Comparison of ENCODE assay signal across 16 cellular contexts in the genomic region with DNA sequence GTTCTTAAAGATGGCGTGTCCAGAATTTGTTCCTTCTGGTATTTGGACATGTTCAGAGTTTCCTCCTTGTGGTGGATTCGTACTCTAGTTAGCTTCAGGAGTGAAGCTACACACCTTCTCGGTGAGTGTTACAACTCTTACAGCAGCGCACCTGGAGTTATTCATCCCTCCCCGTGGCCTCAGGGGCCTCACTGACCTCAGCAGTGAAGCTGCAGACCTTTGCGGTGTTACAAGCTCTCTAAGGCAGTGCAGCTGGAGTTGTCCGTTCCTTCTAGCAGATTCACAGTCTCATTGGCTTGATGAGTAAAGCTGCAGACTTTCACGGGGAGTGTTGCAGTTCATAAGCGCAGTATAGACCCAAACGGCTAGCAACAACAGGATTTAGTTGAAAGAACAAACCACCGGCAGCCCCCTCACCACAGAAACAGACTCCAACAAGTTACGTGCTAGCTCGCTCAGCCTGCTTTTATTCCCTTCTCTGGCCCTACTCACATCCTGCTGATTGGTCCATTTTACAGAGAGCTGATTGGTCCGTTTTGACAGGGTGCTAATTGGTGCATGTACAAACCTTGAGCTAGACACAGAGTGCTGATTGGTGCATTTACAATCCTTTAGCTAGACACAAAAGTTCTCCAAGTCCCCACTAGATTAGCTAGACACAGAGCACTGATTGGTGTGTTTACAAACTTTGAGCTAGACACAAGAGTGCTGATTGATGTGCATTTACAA. TPM values are rescaled to one million over a fixed set of nuclear protein-coding genes. Genes with fewer than 3 reads are reported as not detected.
A peak's percentile ranks its signal among the peaks of the same experiment; 100 is the strongest.
DNase-seq lines count a peak whose midpoint lies in the region; ATAC-seq and TF ChIP-seq lines count a peak whose summit lies in the region.
"Had no signal": no experiment of that assay in that cellular context is flagged by ENCODE, and none has a peak within 500 bp of the region (broad histone marks: within the 10 kb centered on the region; RNA-seq: fewer than 3 reads in every experiment).

No MANE protein-coding gene starts in this region.

- no peak overlapping the region for H2BK12ac ChIP-seq in neuronal stem cell (ENCODE audit: low read length)

- H3K36me3 Mint-ChIP-seq in WTC11, result no peaks in the 10 kb centered on the region
- peaks cover 2% of the 10 kb centered on the region for H3K36me3 Mint-ChIP-seq in activated CD4-positive, alpha-beta T cell treated with anti-CD3 and anti-CD28 coated beads, Interleukin-2, amount 10 ng/mL, durations not matched to agents 24 days and 14 days (ENCODE audit: low read depth)
- H3K36me3 Mint-ChIP-seq: CD14-positive monocyte had no signal

- H3K9ac ChIP-seq in neuronal stem cell (ENCODE audit: low read depth, low read length, poor library complexity), result no peak overlapping the region
- H3K9ac ChIP-seq: BLaER1 had no signal

- POLR2A ChIA-PET in WTC11 (lab: Charles Lee), result no interaction called here

- peaks cover 21% of the 10 kb centered on the region; the same call in 1 of the 2 replicates for H3K4me1 Mint-ChIP-seq in WTC11
- H3K4me1 Mint-ChIP-seq in activated CD4-positive, alpha-beta T cell treated with anti-CD3 and anti-CD28 coated beads, Interleukin-2, amount 10 ng/mL, durations not matched to agents 24 days and 14 days, result peaks cover 4% of the 10 kb centered on the region

- peak; percentile 21 for DNase-seq in DMS53 (lab: John Stamatoyannopoulos, UW)
- DNase-seq in DMS53 treated with DMSO at 0.1 percent for 48 hours (lab: John Stamatoyannopoulos, UW; ENCODE audit: unreplicated experiment), result no peak
- no peak for DNase-seq in WTC11 (ENCODE audit: low spot score)
- no peak for DNase-seq in neuronal stem cell (ENCODE audit: low spot score)
- DNase-seq in activated CD4-positive, alpha-beta T cell treated with anti-CD3 and anti-CD28 coated beads, Interleukin-2, amount 10 ng/mL, durations not matched to agents 24 days and 14 days, result no peak
- DNase-seq in stimulated activated CD4-positive, alpha-beta T cell treated with anti-CD3 and anti-CD28 coated beads, Interleukin-12 subunit alpha, Interleukin-12 subunit beta, amount 100 ng/mL, for 4 hours, result no peak
- DNase-seq: CD4-positive, alpha-beta memory T cell; DMS153; GF-D8 had no signal

- no peak overlapping the region for H3K4me3 Mint-ChIP-seq in WTC11
- no peak overlapping the region for H3K4me3 Mint-ChIP-seq in activated CD4-positive, alpha-beta T cell treated with anti-CD3 and anti-CD28 coated beads, Interleukin-2, amount 10 ng/mL, durations not matched to agents 24 days and 14 days
- H3K4me3 Mint-ChIP-seq: CD14-positive monocyte; CD4-positive, alpha-beta memory T cell had no signal

- H2AFZ ChIP-seq in neuronal stem cell (ENCODE audit: low read length), result peak overlapping the region; percentile 54

- peaks cover 2% of the 10 kb centered on the region in 2 donors for H3K4me1 ChIP-seq in neuronal stem cell (ENCODE audit: control insufficient read depth in 2 of 2, insufficient read depth in 1 of 2, low read depth in 1 of 2, low read length in 2 of 2)
- H3K4me1 ChIP-seq: A549, HAP-1 had no signal

- H3K36me3 ChIP-seq in neuronal stem cell (replicated peaks in 1 of 2; ENCODE audit: control insufficient read depth in 2 of 2, insufficient read depth in 2 of 2, low read length in 2 of 2), result no peaks in the 10 kb centered on the region
- H3K36me3 ChIP-seq: BLaER1, HAP-1 had no signal

- H3K18ac ChIP-seq in neuronal stem cell (ENCODE audit: low read length), result no peak overlapping the region

- H3K4ac ChIP-seq in neuronal stem cell (ENCODE audit: low read length), result no peak overlapping the region

- no peaks in the 10 kb centered on the region for H3K27me3 ChIP-seq in neuronal stem cell (ENCODE audit: control insufficient read depth in 3 of 3, insufficient read depth in 3 of 3, low read depth in 1 of 3, low read length in 3 of 3)
- H3K27me3 ChIP-seq: BLaER1 had no signal

- no peak overlapping the region for H2BK15ac ChIP-seq in neuronal stem cell (ENCODE audit: low read length)

- H3K79me1 ChIP-seq in neuronal stem cell (ENCODE audit: low read depth, low read length), result peaks cover 4% of the 10 kb centered on the region

- no peak overlapping the region for H4K8ac ChIP-seq in neuronal stem cell (ENCODE audit: low read depth, low read length)

- H3K23ac ChIP-seq in neuronal stem cell (ENCODE audit: low read depth, low read length, poor library complexity), result no peak overlapping the region

- intact Hi-C loops in activated CD4-positive, alpha-beta T cell treated with anti-CD3 and anti-CD28 coated beads, Interleukin-2, amount 10 ng/mL, durations not matched to agents 24 days and 14 days (cut with micrococcal nuclease), result no loop called here

- no peak overlapping the region for H4K91ac ChIP-seq in neuronal stem cell (ENCODE audit: low read depth, low read length, poor library complexity)

- no peak overlapping the region for H2BK5ac ChIP-seq in neuronal stem cell (ENCODE audit: low read length)

- H3K27ac ChIP-seq in neuronal stem cell (replicated peaks; ENCODE audit: low read length), result no peak overlapping the region
- H3K27ac ChIP-seq: 22Rv1, A549, BLaER1 had no signal

- no peak overlapping the region for H3K4me2 ChIP-seq in neuronal stem cell (ENCODE audit: insufficient read depth, low read length, poor library complexity, severe bottlenecking)
- H3K4me2 ChIP-seq: A549, BLaER1 had no signal

- H3K14ac ChIP-seq in neuronal stem cell (ENCODE audit: low read length), result no peak overlapping the region

- H3K4me3 ChIP-seq in neuronal stem cell (ENCODE audit: low read length in 2 of 2), result no peak overlapping the region
- H3K4me3 ChIP-seq: A549, BLaER1, GM12878, HAP-1 had no signal

- H2BK120ac ChIP-seq in neuronal stem cell (ENCODE audit: low read depth, low read length), result no peak overlapping the region

- H3K9me3 ChIP-seq in neuronal stem cell (replicated peaks in 1 of 2; ENCODE audit: control insufficient read depth in 2 of 2, insufficient read depth in 1 of 2, low read depth in 1 of 2, low read length in 2 of 2), result peaks cover 0 to 7% of the 10 kb centered on the region in 2 donors
- H3K9me3 ChIP-seq: A549, HAP-1 had no signal

- H2AK5ac ChIP-seq in neuronal stem cell (ENCODE audit: low read depth, low read length), result no peak overlapping the region

- no CpG with 5 or more reads among the region's 14 CpGs for WGBS in neuronal stem cell (ENCODE audit: extremely low coverage in 2 of 2, insufficient read length in 2 of 2, insufficient replicate concordance in 1 of 2), 2 donors

- H3K27me3 Mint-ChIP-seq in WTC11 (ENCODE audit: low read depth), result peaks cover 8% of the 10 kb centered on the region; the same call in 1 of the 2 replicates
- peaks cover 26% of the 10 kb centered on the region for H3K27me3 Mint-ChIP-seq in activated CD4-positive, alpha-beta T cell treated with anti-CD3 and anti-CD28 coated beads, Interleukin-2, amount 10 ng/mL, durations not matched to agents 24 days and 14 days

- TF ChIP-seq CTCF in WTC11 (IDR thresholded peaks at IDR 0.05), result no peak

- no peak for ATAC-seq in WTC11
- ATAC-seq in HG02973 (IDR thresholded peaks at IDR 0.05; ENCODE audit: unreplicated experiment), result no peak
- ATAC-seq: A549, GM12878 had no signal

- no peak overlapping the region for H3K27ac Mint-ChIP-seq in WTC11
- H3K27ac Mint-ChIP-seq in activated CD4-positive, alpha-beta T cell treated with anti-CD3 and anti-CD28 coated beads, Interleukin-2, amount 10 ng/mL, durations not matched to agents 24 days and 14 days, result no peak overlapping the region
- H3K27ac Mint-ChIP-seq: CD14-positive monocyte; CD4-positive, alpha-beta memory T cell had no signal

- CTCF ChIA-PET in WTC11 (lab: Charles Lee), result interaction anchor here (0.6 to 7.1 kb wide), 6 partner anchors 11 to 101 kb away, joined by 3 to 71 read pairs (median 12); no protein-coding TSS in a partner anchor

- H3K9me3 Mint-ChIP-seq in WTC11, result no peaks in the 10 kb centered on the region
- H3K9me3 Mint-ChIP-seq in activated CD4-positive, alpha-beta T cell treated with anti-CD3 and anti-CD28 coated beads, Interleukin-2, amount 10 ng/mL, durations not matched to agents 24 days and 14 days, result no peaks in the 10 kb centered on the region
- H3K9me3 Mint-ChIP-seq: CD4-positive, alpha-beta memory T cell had no signal

TF ChIP-seq in WTC11, 78 proteins besides CTCF, POLR2A, EP300 and RAD21:
- TF ChIP-seq EMX1 (CRISPR knock-in tag; IDR thresholded peaks at IDR 0.05) (no peak), NFYB (CRISPR knock-in tag; conservative IDR thresholded peaks at IDR 0.05; ENCODE audit: low read depth) (peak; percentile 71)

RNA-seq across cellular contexts. Expression of a gene that starts 4.5 kb away (rescaled TPM):
- 55.4 to 62.0 TPM (median 57.0 TPM) in 3 replicates for total RNA-seq in WTC11 (2021)
- polyA plus RNA-seq in neuronal stem cell (2013, experiment 1 of 2), result 95.8 TPM
- polyA plus RNA-seq in neuronal stem cell (2013, experiment 2 of 2), result 96.2 TPM
- 42.5 and 50.8 TPM in 2 replicates for total RNA-seq in activated CD4-positive, alpha-beta T cell treated with anti-CD3 and anti-CD28 coated beads, Interleukin-2, amount 10 ng/mL, durations not matched to agents 24 days and 14 days

RNA-seq across cellular contexts. Expression of a gene that starts 48.9 kb away (rescaled TPM):
- total RNA-seq in WTC11 (2021), result 80.7 to 93.9 TPM (median 90.8 TPM) in 3 replicates
- polyA plus RNA-seq in neuronal stem cell (2013, experiment 1 of 2), result 141 TPM
- polyA plus RNA-seq in neuronal stem cell (2013, experiment 2 of 2), result 128 TPM
- total RNA-seq in activated CD4-positive, alpha-beta T cell treated with anti-CD3 and anti-CD28 coated beads, Interleukin-2, amount 10 ng/mL, durations not matched to agents 24 days and 14 days, result 113 and 116 TPM in 2 replicates
